ENCODE assay signal across 17 cellular contexts in the genomic region with DNA sequence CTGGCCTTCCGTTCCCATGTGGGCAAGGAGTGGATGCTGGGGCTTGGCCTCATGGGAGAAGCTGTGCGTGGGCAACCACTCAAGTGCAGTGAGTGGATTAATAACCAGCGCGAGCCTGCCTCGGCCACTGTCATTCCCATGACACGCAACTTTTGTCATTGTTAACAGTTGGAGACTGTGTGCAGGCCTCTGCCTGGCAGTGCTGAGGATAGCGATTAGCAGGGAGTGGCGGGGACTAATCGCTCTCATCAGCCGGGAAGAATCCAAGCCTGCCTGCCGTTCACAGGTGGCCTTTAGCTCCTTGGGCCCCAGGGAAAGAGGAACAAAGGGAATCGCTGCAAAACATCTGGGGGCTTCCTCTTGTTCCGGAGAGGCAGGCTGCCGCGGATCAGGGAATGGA. TPM values are rescaled to one million over a fixed set of nuclear protein-coding genes. Genes with fewer than 3 reads are reported as not detected.
DNase-seq lines count a peak whose midpoint lies in the region; ATAC-seq and TF ChIP-seq lines count a peak whose summit lies in the region.
"Had no signal": no experiment of that assay in that cellular context is flagged by ENCODE, and none has a peak within 500 bp of the region (broad histone marks: within the 10 kb centered on the region; RNA-seq: fewer than 3 reads in every experiment).

No MANE protein-coding gene starts in this region.

- no peak overlapping the region for H3K23ac ChIP-seq in neuronal stem cell (ENCODE audit: low read depth, low read length, poor library complexity)

- no peak overlapping the region for H3K4me2 ChIP-seq in neuronal stem cell (ENCODE audit: insufficient read depth, low read length, poor library complexity, severe bottlenecking)

- no peak overlapping the region for H3K4me3 ChIP-seq in heart right ventricle
- no peak overlapping the region for H3K4me3 ChIP-seq in neuronal stem cell (ENCODE audit: low read length in 2 of 2)
- H3K4me3 ChIP-seq: vagina had no signal

- H2BK120ac ChIP-seq in neuronal stem cell (ENCODE audit: low read depth, low read length): no peak overlapping the region

- H3K4me1 ChIP-seq in heart right ventricle: peaks cover 6 to 71% (median 33%) of the 10 kb centered on the region in 9 donors
- H3K4me1 ChIP-seq in neuronal stem cell (ENCODE audit: control insufficient read depth in 2 of 2, insufficient read depth in 1 of 2, low read depth in 1 of 2, low read length in 2 of 2): peaks cover 0 to 9% of the 10 kb centered on the region in 2 donors

- H3K18ac ChIP-seq in neuronal stem cell (ENCODE audit: low read length): no peak overlapping the region

- H2BK5ac ChIP-seq in neuronal stem cell (ENCODE audit: low read length): no peak overlapping the region

- 60 to 63% methylated on average over 15 of the region's 15 CpGs for WGBS in heart right ventricle, 2 donors
- WGBS in neuronal stem cell (ENCODE audit: extremely low coverage in 2 of 2, insufficient read length in 2 of 2, insufficient replicate concordance in 1 of 2), 2 donors: no CpG with 5 or more reads among the region's 15 CpGs

- H3K9me3 ChIP-seq in heart right ventricle (no peaks in the 10 kb centered on the region), neuronal stem cell (replicated peaks in 1 of 2; ENCODE audit: control insufficient read depth in 2 of 2, insufficient read depth in 1 of 2, low read depth in 1 of 2, low read length in 2 of 2) (peaks cover 0 to 2% of the 10 kb centered on the region in 2 donors)
- H3K9me3 ChIP-seq: vagina had no signal

- H3K36me3 ChIP-seq in heart right ventricle (peaks cover 0 to 8% (median 0%) of the 10 kb centered on the region in 9 donors), neuronal stem cell (replicated peaks in 1 of 2; ENCODE audit: control insufficient read depth in 2 of 2, insufficient read depth in 2 of 2, low read length in 2 of 2) (peaks cover 0 to 1% of the 10 kb centered on the region in 2 donors)
- H3K36me3 ChIP-seq: vagina had no signal

- peaks cover 2% of the 10 kb centered on the region for H3K79me1 ChIP-seq in neuronal stem cell (ENCODE audit: low read depth, low read length)

- H3K14ac ChIP-seq in neuronal stem cell (ENCODE audit: low read length): no peak overlapping the region

- peak in 5 of 8 donors; percentile 12 to 28 (median 15) for ATAC-seq in heart right ventricle
- no peak for ATAC-seq in GM18909 (IDR thresholded peaks at IDR 0.05; ENCODE audit: poor library complexity, unreplicated experiment)

- TF ChIP-seq CTCF in heart right ventricle (IDR thresholded peaks at IDR 0.05): no peak

- H3K9ac ChIP-seq in neuronal stem cell (ENCODE audit: low read depth, low read length, poor library complexity): no peak overlapping the region

- peak overlapping the region; percentile 35 for H2AK5ac ChIP-seq in neuronal stem cell (ENCODE audit: low read depth, low read length)

- intact Hi-C loops in heart right ventricle (cut with DNase I): loop anchor here in 2 of 10 donors (5.0 to 10.0 kb wide), 2 partner anchors 45 to 108 kb away; no protein-coding TSS in a partner anchor

- H2AFZ ChIP-seq in neuronal stem cell (ENCODE audit: low read length): no peak overlapping the region

- H3K4ac ChIP-seq in neuronal stem cell (ENCODE audit: low read length): no peak overlapping the region

- no peak overlapping the region for H2BK15ac ChIP-seq in neuronal stem cell (ENCODE audit: low read length)

- H3K27me3 ChIP-seq in heart right ventricle: no peaks in the 10 kb centered on the region
- no peaks in the 10 kb centered on the region for H3K27me3 ChIP-seq in neuronal stem cell (ENCODE audit: control insufficient read depth in 3 of 3, insufficient read depth in 3 of 3, low read depth in 1 of 3, low read length in 3 of 3)
- H3K27me3 ChIP-seq: vagina had no signal

- H4K91ac ChIP-seq in neuronal stem cell (ENCODE audit: low read depth, low read length, poor library complexity): no peak overlapping the region

- H3K27ac ChIP-seq in heart right ventricle (peak overlapping the region in 7 of 10 donors; percentile 26 to 86 (median 75)), neuronal stem cell (replicated peaks; ENCODE audit: low read length) (peak overlapping the region; percentile 61)
- H3K27ac ChIP-seq: HL-60, RWPE1, vagina had no signal

- H2BK12ac ChIP-seq in neuronal stem cell (ENCODE audit: low read length): no peak overlapping the region

- in situ Hi-C loops in KBM-7 (cut with MboI; ENCODE audit: low pct_unique_long_range_greater_than_20kb, low sequenced_read_pairs): no loop called here

- no peak overlapping the region for H4K8ac ChIP-seq in neuronal stem cell (ENCODE audit: low read depth, low read length)

- DNase-seq in D341Med (ENCODE audit: low spot score) (peak; percentile 84), NCI-H69 (lab: John Stamatoyannopoulos, UW) (peak; percentile 84), heart right ventricle (no peak), neuronal stem cell (ENCODE audit: low spot score) (no peak), KBM-7 (no peak), amniotic stem cell (lab: John Stamatoyannopoulos, UW) (no peak), DMS53 (lab: John Stamatoyannopoulos, UW) (no peak)
- DNase-seq: activated CD4-positive, alpha-beta T cell treated with anti-CD3 and anti-CD28 coated beads, Interleukin-2, amount 50 U/mL, for 1 hour; activated naive CD4-positive, alpha-beta T cell; aorta; cerebellar nuclear complex; occipital lobe had no signal

RNA-seq across cellular contexts. Expression of a gene that starts 53.7 kb away (rescaled TPM):
- 10 to 100 TPM; 44.5 to 68.9 (median 58.9) TPM for total RNA-seq in heart right ventricle
- polyA plus RNA-seq in heart right ventricle: 10 to 100 TPM; 49.7 to 74.1 TPM
- 20.8 TPM for polyA plus RNA-seq in neuronal stem cell (2013, experiment 1 of 2)
- 20.2 TPM for polyA plus RNA-seq in neuronal stem cell (2013, experiment 2 of 2)
- polyA plus RNA-seq: IgD-negative memory B cell had no signal

Comparison
In these comparisons a context has a peak if more than half of its experiments do, and no peak if none do; other contexts are left out.
1. DNase-seq: peak in D341Med (single experiment) and NCI-H69 (single experiment); none in heart right ventricle (0 of 2), neuronal stem cell (single experiment), KBM-7 (single experiment), amniotic stem cell (single experiment) and DMS53 (single experiment).